In the genomic region with DNA sequence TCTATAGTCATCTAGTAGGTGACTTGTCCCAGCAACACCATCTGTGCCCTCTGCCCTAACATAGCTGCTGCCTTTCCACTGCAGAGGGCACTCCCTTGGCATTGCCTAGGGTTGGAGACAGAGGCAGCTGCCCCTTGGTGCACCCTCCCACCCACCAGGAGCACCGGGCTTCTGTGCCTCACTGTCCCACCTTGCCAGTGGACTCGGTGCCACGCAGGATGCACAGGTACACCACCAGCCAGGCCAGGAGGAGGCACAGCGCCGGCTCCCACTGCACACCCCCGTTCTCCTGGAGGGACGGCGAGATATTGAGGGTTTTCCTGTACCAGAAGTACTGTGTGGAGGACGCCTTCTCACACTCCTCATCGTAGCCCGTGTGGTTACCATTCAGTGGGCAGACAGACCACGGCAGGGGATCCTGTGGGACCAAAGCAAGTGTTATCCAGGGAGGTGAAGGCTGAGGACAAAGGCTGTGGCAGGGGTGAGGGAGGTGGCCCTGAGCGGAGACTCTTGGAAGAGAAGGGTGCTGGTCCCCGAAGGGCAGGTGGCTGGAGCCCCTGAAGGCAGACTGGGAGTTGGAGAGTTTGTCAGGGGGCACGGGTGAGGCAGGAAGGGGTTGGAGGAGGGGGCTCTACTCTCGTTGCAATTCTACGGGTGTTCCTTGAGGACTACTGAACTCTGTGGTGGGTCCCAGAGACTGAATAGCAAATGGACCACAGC, we compare ENCODE assay signal across 27 cellular contexts. TPM values are rescaled to one million over a fixed set of nuclear protein-coding genes. Genes with fewer than 3 reads are reported as not detected.
"Had no signal": no experiment of that assay in that cellular context is flagged by ENCODE, and none has a peak within 500 bp of the region (broad histone marks: within the 10 kb centered on the region; RNA-seq: fewer than 3 reads in every experiment).

No MANE protein-coding gene starts in this region.

- ATAC-seq: esophagus mucosa; heart left ventricle; left cardiac atrium; left ventricle myocardium superior; natural killer cell treated with Interleukin-12 subunit alpha and Interleukin-12 subunit beta and Interleukin-15 and Interleukin-18, amount 100 ng/mL, for 72 hours; psoas muscle had no signal

- H3K27me3 ChIP-seq: dorsolateral prefrontal cortex, right lobe of liver, suprapubic skin, thyroid gland, upper lobe of left lung, vagina had no signal

- H3K4me3 Mint-ChIP-seq: natural killer cell treated with Interleukin-12 subunit alpha and Interleukin-12 subunit beta and Interleukin-15 and Interleukin-18, amount 100 ng/mL, for 72 hours had no signal

- H3K27me3 Mint-ChIP-seq: natural killer cell treated with Interleukin-12 subunit alpha and Interleukin-12 subunit beta and Interleukin-15 and Interleukin-18, amount 100 ng/mL, for 72 hours had no signal

- H3K9me3 Mint-ChIP-seq: natural killer cell treated with Interleukin-12 subunit alpha and Interleukin-12 subunit beta and Interleukin-15 and Interleukin-18, amount 100 ng/mL, for 72 hours had no signal

- H3K27ac ChIP-seq: dorsolateral prefrontal cortex, heart left ventricle, psoas muscle, right lobe of liver, suprapubic skin, thyroid gland, upper lobe of left lung, vagina had no signal

- DNase-seq: cortex of kidney; dorsolateral prefrontal cortex; effector CD8-positive, alpha-beta T cell; hippocampal formation; left cardiac atrium; left ventricle myocardium superior; mesenchymal stem cell; midbrain; psoas muscle; retina; stimulated activated CD4-positive, alpha-beta T cell treated with anti-CD3 and anti-CD28 coated beads, Interleukin-2, amount 100 ng/mL, for 24 hours; stimulated activated naive CD4-positive, alpha-beta T cell treated with Interleukin-2 at 50 U/mL for 16 hours; thyroid gland; upper lobe of left lung had no signal

- H3K27ac Mint-ChIP-seq: natural killer cell treated with Interleukin-12 subunit alpha and Interleukin-12 subunit beta and Interleukin-15 and Interleukin-18, amount 100 ng/mL, for 72 hours had no signal

- H3K36me3 ChIP-seq: heart left ventricle, right lobe of liver, suprapubic skin, thyroid gland, upper lobe of left lung, vagina had no signal

- H3K9me3 ChIP-seq: heart left ventricle, psoas muscle, right lobe of liver, suprapubic skin, thyroid gland, upper lobe of left lung, vagina had no signal

- H3K4me1 ChIP-seq: heart left ventricle, psoas muscle, suprapubic skin, thyroid gland, upper lobe of left lung, vagina had no signal

- FAIRE-seq: endometrium, frontal cortex, keratinocyte had no signal

- H3K4me3 ChIP-seq: dorsolateral prefrontal cortex, heart left ventricle, lung, psoas muscle, right lobe of liver, suprapubic skin, thyroid gland, upper lobe of left lung, vagina had no signal

- H3K36me3 Mint-ChIP-seq: natural killer cell treated with Interleukin-12 subunit alpha and Interleukin-12 subunit beta and Interleukin-15 and Interleukin-18, amount 100 ng/mL, for 72 hours had no signal

RNA-seq across cellular contexts. Expression of gene SLC6A20, which starts 20.6 kb away (rescaled TPM):
- total RNA-seq: chondrocyte; fibroblast of lung; glomerular endothelial cell; left ventricle myocardium superior; natural killer cell treated with Interleukin-12 subunit alpha and Interleukin-12 subunit beta and Interleukin-15 and Interleukin-18, amount 100 ng/mL, for 72 hours had no signal
- polyA plus RNA-seq: fibroblast of lung had no signal
